Comparison of ENCODE assay signal across 10 cellular contexts in genomic region chr3:195030791-195031321, GRCh38.
DNase-seq lines count a peak whose midpoint lies in the region; ATAC-seq and TF ChIP-seq lines count a peak whose summit lies in the region.
"Had no signal": no experiment of that assay in that cellular context is flagged by ENCODE, and none has a peak within 500 bp of the region (broad histone marks: within the 10 kb centered on the region; RNA-seq: fewer than 3 reads in every experiment).

No MANE protein-coding gene starts in this region.

- H3K9ac ChIP-seq in mammary epithelial cell (ENCODE audit: insufficient read depth, low read length), result peak overlapping the region; percentile 15

- H2AFZ ChIP-seq in mammary epithelial cell (ENCODE audit: low read depth, low read length), result peak overlapping the region; percentile 82

- TF ChIP-seq CTCF in mammary epithelial cell (conservative IDR thresholded peaks at IDR 0.05 in 1 of 2, IDR thresholded peaks at IDR 0.05 in 1 of 2; ENCODE audit: extremely low read depth in 1 of 2, insufficient read depth in 1 of 2, low read depth in 1 of 2, low read length in 2 of 2) (no peak), lung (IDR thresholded peaks at IDR 0.05; ENCODE audit: control extremely low read depth, extremely low read depth) (no peak)

- intact Hi-C loops in mammary epithelial cell (cut with micrococcal nuclease), result no loop called here
- intact Hi-C loops in aorta (cut with DNase I), result no loop called here

- CTCF ChIA-PET in mammary epithelial cell (lab: Charles Lee; ENCODE audit: low non-redundant PET), result interaction anchor here (0.6 to 1.0 kb wide), 2 partner anchors 114 to 348 kb away, joined by 5 to 6 read pairs; no protein-coding TSS in a partner anchor
- CTCF ChIA-PET in activated CD8-positive, alpha-beta T cell treated with anti-CD3 and anti-CD28 coated beads, Interleukin-2, amount 10 ng/mL, durations not matched to agents 7 days and 5 days (lab: Charles Lee), result no interaction called here

- H3K4me1 ChIP-seq in mammary epithelial cell (ENCODE audit: insufficient read depth, low read length) (peaks cover 20% of the 10 kb centered on the region), lung (ENCODE audit: control insufficient read depth in 2 of 2, insufficient read depth in 2 of 2, low read length in 2 of 2) (peaks cover 0 to 5% of the 10 kb centered on the region in 2 donors), aorta (ENCODE audit: control insufficient read depth in 1 of 2, insufficient read depth in 2 of 2, low read length in 2 of 2) (no peaks in the 10 kb centered on the region)

- in situ Hi-C loops in mammary epithelial cell (cut with MboI; ENCODE audit: low sequenced_read_pairs in 2 of 2), result no loop called here

- H3K4me1 Mint-ChIP-seq in T-helper 2 cell treated with Interferon-gamma antibody and Interleukin-4, amounts not matched to agents 5 μg/mL and 100 μg/mL, for 36 hours (ENCODE audit: low read depth), result no peaks in the 10 kb centered on the region
- no peaks in the 10 kb centered on the region for H3K4me1 Mint-ChIP-seq in activated CD8-positive, alpha-beta T cell treated with anti-CD3 and anti-CD28 coated beads, Interleukin-2, amount 10 ng/mL, durations not matched to agents 7 days and 5 days (ENCODE audit: low read depth)

- H3K9me3 ChIP-seq in mammary epithelial cell (replicated peaks; ENCODE audit: insufficient read depth, low read length) (no peaks in the 10 kb centered on the region), lung (ENCODE audit: control insufficient read depth in 2 of 2, insufficient read depth in 1 of 2, low read length in 1 of 2) (no peaks in the 10 kb centered on the region), aorta (ENCODE audit: control insufficient read depth, low read length) (no peaks in the 10 kb centered on the region)

- H4K20me1 ChIP-seq in mammary epithelial cell (ENCODE audit: insufficient read depth, low read length), result no peaks in the 10 kb centered on the region

- no peaks in the 10 kb centered on the region for H3K9me3 Mint-ChIP-seq in T-helper 2 cell treated with Interferon-gamma antibody and Interleukin-4, amounts not matched to agents 5 μg/mL and 100 μg/mL, for 36 hours
- H3K9me3 Mint-ChIP-seq in activated CD8-positive, alpha-beta T cell treated with anti-CD3 and anti-CD28 coated beads, Interleukin-2, amount 10 ng/mL, durations not matched to agents 7 days and 5 days (ENCODE audit: insufficient read depth), result no peaks in the 10 kb centered on the region

- H3K4me3 ChIP-seq in mammary epithelial cell (replicated peaks in 1 of 3; ENCODE audit: insufficient read depth in 1 of 3, low read depth in 2 of 3, low read length in 3 of 3) (no peak overlapping the region), lung (no peak overlapping the region), aorta (ENCODE audit: low read length in 2 of 2) (no peak overlapping the region)

- H3K27me3 ChIP-seq in mammary epithelial cell (ENCODE audit: insufficient read depth, low read length) (no peaks in the 10 kb centered on the region), lung (ENCODE audit: control insufficient read depth, insufficient read depth) (no peaks in the 10 kb centered on the region), aorta (ENCODE audit: control insufficient read depth in 1 of 2, insufficient read depth in 2 of 2, low read length in 1 of 2) (no peaks in the 10 kb centered on the region)

- POLR2A ChIA-PET in activated CD8-positive, alpha-beta T cell treated with anti-CD3 and anti-CD28 coated beads, Interleukin-2, amount 10 ng/mL, durations not matched to agents 7 days and 5 days (lab: Charles Lee), result interaction anchor here (0.5 kb wide), 1 partner anchor 11 kb away, joined by 3 read pairs; no protein-coding TSS in a partner anchor

- dilution Hi-C loops in mammary epithelial cell (cut with HindIII; ENCODE audit: low sequenced_read_pairs), result no loop called here

- H3K36me3 Mint-ChIP-seq in T-helper 2 cell treated with Interferon-gamma antibody and Interleukin-4, amounts not matched to agents 5 μg/mL and 100 μg/mL, for 36 hours (ENCODE audit: low read depth), result no peaks in the 10 kb centered on the region
- no peaks in the 10 kb centered on the region for H3K36me3 Mint-ChIP-seq in activated CD8-positive, alpha-beta T cell treated with anti-CD3 and anti-CD28 coated beads, Interleukin-2, amount 10 ng/mL, durations not matched to agents 7 days and 5 days (ENCODE audit: low read depth)

- no peaks in the 10 kb centered on the region for H3K79me2 ChIP-seq in mammary epithelial cell (ENCODE audit: insufficient read depth, low read length)

- no TSS peak for BruUV-seq in mammary epithelial cell (replicated peaks; lab: Mats Ljungman, UMichigan)

- H3K36me3 ChIP-seq in mammary epithelial cell (ENCODE audit: insufficient read depth, low read length) (no peaks in the 10 kb centered on the region), lung (ENCODE audit: control insufficient read depth in 2 of 2, insufficient read depth in 2 of 2, low read length in 2 of 2) (no peaks in the 10 kb centered on the region), aorta (ENCODE audit: control insufficient read depth in 1 of 2, insufficient read depth in 2 of 2, low read length in 1 of 2) (no peaks in the 10 kb centered on the region)

- H3K27ac Mint-ChIP-seq in T-helper 2 cell treated with Interferon-gamma antibody and Interleukin-4, amounts not matched to agents 5 μg/mL and 100 μg/mL, for 36 hours, result no peak overlapping the region
- no peak overlapping the region for H3K27ac Mint-ChIP-seq in activated CD8-positive, alpha-beta T cell treated with anti-CD3 and anti-CD28 coated beads, Interleukin-2, amount 10 ng/mL, durations not matched to agents 7 days and 5 days

- 3% methylated on average over 7 of the region's 13 CpGs for WGBS in mammary epithelial cell (ENCODE audit: low coverage, missing lambda C conversion rate)
- WGBS in lung, 2 donors, result 43 to 53% methylated on average over 13 of the region's 13 CpGs
- WGBS in aorta, 2 donors, result 81 to 86% methylated on average over 13 of the region's 13 CpGs

- ATAC-seq in lung (ENCODE audit: insufficient read depth, low FRiP score), result no peak
- peak; percentile 45 for ATAC-seq in aorta (ENCODE audit: low FRiP score)
- ATAC-seq in HG03439 (IDR thresholded peaks at IDR 0.05; ENCODE audit: unreplicated experiment), result no peak
- ATAC-seq in activated CD8-positive, alpha-beta T cell treated with anti-CD3 and anti-CD28 coated beads, Interleukin-2, amount 10 ng/mL, durations not matched to agents 7 days and 5 days, result no peak

- H3K4me2 ChIP-seq in mammary epithelial cell (ENCODE audit: insufficient read depth, low read depth, low read length), result peak overlapping the region; percentile 53

- H3K27ac ChIP-seq in mammary epithelial cell (ENCODE audit: insufficient read depth, low read depth, low read length), result peak overlapping the region; percentile 72
- H3K27ac ChIP-seq in lung (ENCODE audit: low read depth in 1 of 2, low read length in 1 of 2), result peak overlapping the region; percentile 7 to 76
- H3K27ac ChIP-seq in aorta (ENCODE audit: low read depth in 1 of 2, low read length in 2 of 2), result no peak overlapping the region

- no peak overlapping the region for H3K4me3 Mint-ChIP-seq in T-helper 2 cell treated with Interferon-gamma antibody and Interleukin-4, amounts not matched to agents 5 μg/mL and 100 μg/mL, for 36 hours
- H3K4me3 Mint-ChIP-seq in activated CD8-positive, alpha-beta T cell treated with anti-CD3 and anti-CD28 coated beads, Interleukin-2, amount 10 ng/mL, durations not matched to agents 7 days and 5 days, result no peak overlapping the region

- DNase-seq in activated effector memory CD4-positive, alpha-beta T cell treated with anti-CD3 and anti-CD28 coated beads, Interleukin-2, amount 50 U/mL, for 16 hours, result peak; percentile 48
- DNase-seq in activated effector memory CD4-positive, alpha-beta T cell treated with Interleukin-2 at 50 U/mL for 16 hours, result no peak
- DNase-seq in mammary epithelial cell (peak; percentile 92), lung (ENCODE audit: low spot score) (no peak), aorta (no peak)
- DNase-seq in T-helper 2 cell treated with Interferon-gamma antibody and Interleukin-4, amounts not matched to agents 5 μg/mL and 100 μg/mL, for 36 hours (ENCODE audit: low spot score), result no peak
- no peak for DNase-seq in activated CD8-positive, alpha-beta T cell treated with anti-CD3 and anti-CD28 coated beads, Interleukin-2, amount 10 ng/mL, durations not matched to agents 7 days and 5 days
- DNase-seq: effector CD8-positive, alpha-beta T cell; stimulated activated CD4-positive, alpha-beta T cell treated with anti-CD3 and anti-CD28 coated beads, Interleukin-4, amount 100 ng/mL, for 4 hours had no signal

- H3K27me3 Mint-ChIP-seq in T-helper 2 cell treated with Interferon-gamma antibody and Interleukin-4, amounts not matched to agents 5 μg/mL and 100 μg/mL, for 36 hours (ENCODE audit: low read depth), result no peaks in the 10 kb centered on the region
- no peaks in the 10 kb centered on the region for H3K27me3 Mint-ChIP-seq in activated CD8-positive, alpha-beta T cell treated with anti-CD3 and anti-CD28 coated beads, Interleukin-2, amount 10 ng/mL, durations not matched to agents 7 days and 5 days (ENCODE audit: low read depth)

Comparison
In these comparisons a context has a peak if more than half of its experiments do, and no peak if none do; other contexts are left out.
1. DNase-seq: peak in activated effector memory CD4-positive, alpha-beta T cell treated with anti-CD3 and anti-CD28 coated beads, Interleukin-2, amount 50 U/mL, for 16 hours (single experiment) and mammary epithelial cell (single experiment); none in activated effector memory CD4-positive, alpha-beta T cell treated with Interleukin-2 at 50 U/mL for 16 hours (single experiment), lung (single experiment), aorta (0 of 2), T-helper 2 cell treated with Interferon-gamma antibody and Interleukin-4, amounts not matched to agents 5 μg/mL and 100 μg/mL, for 36 hours (single experiment) and activated CD8-positive, alpha-beta T cell treated with anti-CD3 and anti-CD28 coated beads, Interleukin-2, amount 10 ng/mL, durations not matched to agents 7 days and 5 days (single experiment).
2. H3K27ac ChIP-seq: peak in mammary epithelial cell (single experiment) and lung (2 of 2); none in aorta (0 of 2).